ENCODE assay signal across 8 cellular contexts in genomic region chr15:50354838-50355611, GRCh38. TPM values are rescaled to one million over a fixed set of nuclear protein-coding genes. Genes with fewer than 3 reads are reported as not detected.
DNase-seq lines count a peak whose midpoint lies in the region; ATAC-seq and TF ChIP-seq lines count a peak whose summit lies in the region.

TSS of gene GABPB1 (minus strand) at chr15:50355198. CDS start at chr15:50309798, 45,400 bp downstream.

- peak; percentile 37 for ATAC-seq in GM21367 (IDR thresholded peaks at IDR 0.05; ENCODE audit: unreplicated experiment)

- H3K4me3 ChIP-seq in CD8-positive, alpha-beta memory T cell (ENCODE audit: low read length) = peak within 1 kb of the TSS; percentile 62
- H3K4me3 ChIP-seq in HUES6 (ENCODE audit: low read depth, low read length) = peak within 1 kb of the TSS; percentile 98
- H3K4me3 ChIP-seq in OCI-LY1 (ENCODE audit: low read depth, low read length, poor library complexity, severe bottlenecking) = peak within 1 kb of the TSS; percentile 88

- no peak within 1 kb of the TSS; the same call in 1 of the 2 replicates for H2AFZ ChIP-seq in OCI-LY1 (ENCODE audit: low read length)

- peaks cover 0 to 4% (median 0%) of the 10 kb centered on the region in 5 donors for H3K9me3 Mint-ChIP-seq in CD8-positive, alpha-beta memory T cell
- no peaks in the 10 kb centered on the region for H3K9me3 Mint-ChIP-seq in endothelial cell (ENCODE audit: unreplicated experiment)

- H3K4me2 ChIP-seq in OCI-LY1 (ENCODE audit: low read length) = peak within 1 kb of the TSS; percentile 92

- POLR2A ChIA-PET in CD8-positive, alpha-beta memory T cell (lab: Charles Lee) = interaction anchor here (0.5 to 5.0 kb wide), 10 partner anchors 45 to 1544 kb away, joined by 3 to 44 read pairs (median 4); partner anchors contain the start of genes CEP152, COPS2, EID1 and GALK2

- no peaks in the 10 kb centered on the region for H3K9me3 ChIP-seq in CD8-positive, alpha-beta memory T cell (ENCODE audit: low read length)
- no peaks in the 10 kb centered on the region for H3K9me3 ChIP-seq in HUES6 (ENCODE audit: control insufficient read depth, insufficient read depth, low read depth, low read length)
- no peaks in the 10 kb centered on the region for H3K9me3 ChIP-seq in OCI-LY1 (ENCODE audit: low read length)

- peaks cover 51 to 69% (median 68%) of the 10 kb centered on the region in 3 donors for H3K4me1 Mint-ChIP-seq in CD8-positive, alpha-beta memory T cell
- H3K4me1 Mint-ChIP-seq in endothelial cell (ENCODE audit: unreplicated experiment) = peaks cover 41% of the 10 kb centered on the region

- H3F3A ChIP-seq in OCI-LY1 (ENCODE audit: insufficient read depth, low read length) = no peaks in the 10 kb centered on the region

- H3K9me2 ChIP-seq in OCI-LY1 (ENCODE audit: low read depth, low read length) = no peaks in the 10 kb centered on the region

- H3K4me1 ChIP-seq in CD8-positive, alpha-beta memory T cell (ENCODE audit: insufficient read depth, low read length) = peaks cover 45% of the 10 kb centered on the region
- H3K4me1 ChIP-seq in HUES6 (ENCODE audit: control insufficient read depth, insufficient read depth, low read length) (peaks cover 10% of the 10 kb centered on the region), OCI-LY1 (ENCODE audit: insufficient read depth, low read length, severe bottlenecking) (peaks cover 51% of the 10 kb centered on the region)

- peak; percentile 79 to 93 (median 91) for DNase-seq in CD8-positive, alpha-beta memory T cell
- peak; percentile 95 for DNase-seq in activated CD8-positive, alpha-beta memory T cell treated with anti-CD3 and anti-CD28 coated beads, Interleukin-2, amount 50 U/mL, for 48 hours
- peak; percentile 87 for DNase-seq in endothelial cell (ENCODE audit: low spot score)
- DNase-seq in midbrain (lab: John Stamatoyannopoulos, UW) = peak; percentile 90
- DNase-seq in stimulated activated CD8-positive, alpha-beta memory T cell treated with anti-CD3 and anti-CD28 coated beads, Interleukin-15, amount 100 ng/mL, for 48 hours (ENCODE audit: low read depth in 2 of 2) = peak; percentile 85 to 87

- H3K9ac ChIP-seq in HUES6 (ENCODE audit: low read length) (peak within 1 kb of the TSS; percentile 95), OCI-LY1 (ENCODE audit: low read length) (peak within 1 kb of the TSS; percentile 97)

- peaks cover 63% of the 10 kb centered on the region for H3K79me2 ChIP-seq in OCI-LY1 (ENCODE audit: insufficient read depth, low read length)

- no peaks in the 10 kb centered on the region for H4K20me1 ChIP-seq in OCI-LY1 (ENCODE audit: insufficient read depth, low read length)

- peaks cover 3% of the 10 kb centered on the region for H3K36me3 ChIP-seq in CD8-positive, alpha-beta memory T cell (ENCODE audit: insufficient read depth, low read length)
- H3K36me3 ChIP-seq in HUES6 (ENCODE audit: control insufficient read depth, insufficient read depth, low read length) (peaks cover 22% of the 10 kb centered on the region), OCI-LY1 (ENCODE audit: insufficient read depth, low read length) (peaks cover 37% of the 10 kb centered on the region)

- TF ChIP-seq CTCF in OCI-LY1 (IDR thresholded peaks at IDR 0.05; ENCODE audit: low read length) (no peak), endothelial cell (IDR thresholded peaks at IDR 0.05; ENCODE audit: unreplicated experiment) (no peak)

- H3K27me3 ChIP-seq in CD8-positive, alpha-beta memory T cell (ENCODE audit: insufficient read depth, low read length, poor library complexity, severe bottlenecking) = no peaks in the 10 kb centered on the region
- no peaks in the 10 kb centered on the region for H3K27me3 ChIP-seq in HUES6 (ENCODE audit: control insufficient read depth, insufficient read depth, low read length)
- H3K27me3 ChIP-seq in OCI-LY1 (ENCODE audit: insufficient read depth, low read length) = no peaks in the 10 kb centered on the region

- H3K27me3 Mint-ChIP-seq in CD8-positive, alpha-beta memory T cell = peaks cover 0 to 10% of the 10 kb centered on the region in 2 donors
- H3K27me3 Mint-ChIP-seq in endothelial cell (ENCODE audit: unreplicated experiment) = peaks cover 11% of the 10 kb centered on the region

- peaks cover 0 to 55% (median 10%) of the 10 kb centered on the region in 3 donors for H3K36me3 Mint-ChIP-seq in CD8-positive, alpha-beta memory T cell
- peaks cover 7% of the 10 kb centered on the region for H3K36me3 Mint-ChIP-seq in endothelial cell (ENCODE audit: low read depth, unreplicated experiment)

- CTCF ChIA-PET in CD8-positive, alpha-beta memory T cell (lab: Charles Lee) = interaction anchor here (0.9 to 1.7 kb wide), 2 partner anchors 9 to 38 kb away, joined by 4 to 5 read pairs; no protein-coding TSS in a partner anchor

- H3K27ac ChIP-seq in CD8-positive, alpha-beta memory T cell (ENCODE audit: low read depth, low read length) = peak within 1 kb of the TSS; percentile 88
- H3K27ac ChIP-seq in HUES6 (ENCODE audit: low read depth, low read length) (peak within 1 kb of the TSS; percentile 98), OCI-LY1 (ENCODE audit: low read depth, low read length, poor library complexity, severe bottlenecking) (peak within 1 kb of the TSS; percentile 88)

- H3K4me3 Mint-ChIP-seq in CD8-positive, alpha-beta memory T cell = peak within 1 kb of the TSS; percentile 94 to 98 (median 97)
- peak within 1 kb of the TSS; percentile 100 for H3K4me3 Mint-ChIP-seq in endothelial cell (ENCODE audit: unreplicated experiment)

- peak within 1 kb of the TSS; percentile 98 to 100 (median 99) for H3K27ac Mint-ChIP-seq in CD8-positive, alpha-beta memory T cell
- peak within 1 kb of the TSS; percentile 100 for H3K27ac Mint-ChIP-seq in endothelial cell (ENCODE audit: unreplicated experiment)

RNA-seq across cellular contexts. Expression of gene GABPB1, which starts in this region (rescaled TPM):
- total RNA-seq in CD8-positive, alpha-beta memory T cell = 10 to 100 TPM; 45.7 to 46.5 TPM
- polyA plus RNA-seq in CD8-positive, alpha-beta memory T cell = 22.5 TPM
- 58.5 TPM for total RNA-seq in endothelial cell (ENCODE audit: unreplicated experiment)

Comparison
In these comparisons a context has a peak if more than half of its experiments do, and no peak if none do; other contexts are left out.
1. Peak in every context shown above with its lines: DNase-seq, ATAC-seq, H3K4me3 ChIP-seq and H3K27ac ChIP-seq.